17 cellular contexts compared by ENCODE assay signal in the genomic region with DNA sequence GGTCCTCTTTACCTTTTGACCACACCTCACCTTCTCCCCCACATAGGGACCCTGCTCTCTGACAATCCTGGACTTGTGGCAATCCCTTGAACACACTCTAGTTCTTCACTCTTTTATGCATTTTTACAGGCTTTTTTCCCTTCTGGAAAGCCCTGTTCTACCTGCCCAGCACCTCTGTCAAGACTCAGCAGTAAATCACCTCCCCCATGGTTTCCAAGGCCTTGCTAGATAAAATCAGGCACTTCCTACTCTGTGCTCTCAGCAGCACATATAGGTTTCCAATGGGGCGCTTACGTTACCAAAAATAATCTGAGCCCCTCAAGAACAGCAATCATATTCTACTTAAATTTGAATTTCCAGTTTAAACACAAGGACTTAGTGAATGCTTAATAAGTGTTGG.
"Had no signal": no experiment of that assay in that cellular context is flagged by ENCODE, and none has a peak within 500 bp of the region (broad histone marks: within the 10 kb centered on the region; RNA-seq: fewer than 3 reads in every experiment).

No MANE protein-coding gene starts in this region.

- H3K9me3 Mint-ChIP-seq: activated naive CD4-positive, alpha-beta T cell treated with anti-CD3 and anti-CD28 coated beads for 36 hours; effector memory CD8-positive, alpha-beta T cell had no signal

- DNase-seq: activated naive CD4-positive, alpha-beta T cell treated with anti-CD3 and anti-CD28 coated beads for 36 hours; activated T-cell treated with anti-CD3 and anti-CD28 coated beads, Interleukin-2, amount 50 U/mL, for 1 hour; dermis blood vessel endothelial cell; effector memory CD8-positive, alpha-beta T cell; mammary epithelial cell; nephron progenitor cell; sigmoid colon; spleen; stomach; T-helper 9 cell had no signal

- H3K27ac Mint-ChIP-seq: activated naive CD4-positive, alpha-beta T cell treated with anti-CD3 and anti-CD28 coated beads for 36 hours; activated T-helper 2 cell treated with anti-CD3 and anti-CD28 coated beads, Interferon-gamma antibody, Interleukin-2, Interleukin-4, amounts not matched to agents 10 μg/mL and 5 μg/mL and 100 μg/mL, durations not matched to agents 14 hours and 24 hours and 36 hours; effector memory CD8-positive, alpha-beta T cell; nephron progenitor cell had no signal

- H3K36me3 ChIP-seq: sigmoid colon, spleen, stomach, thoracic aorta had no signal

- FAIRE-seq: frontal cortex, islet of Langerhans had no signal

- H3K4me3 ChIP-seq: sigmoid colon, spleen, stomach, thoracic aorta had no signal

- H3K4me3 Mint-ChIP-seq: activated naive CD4-positive, alpha-beta T cell treated with anti-CD3 and anti-CD28 coated beads for 36 hours; effector memory CD8-positive, alpha-beta T cell; nephron progenitor cell had no signal

- H3K9me3 ChIP-seq: sigmoid colon, spleen, stomach, thoracic aorta had no signal

- H3K27me3 ChIP-seq: sigmoid colon, spleen, stomach had no signal

- ATAC-seq: activated CD4-positive, CD25-positive, alpha-beta regulatory T cell treated with anti-CD3 and anti-CD28 coated beads, Interleukin-2, amount 50 U/mL, for 24 hours; effector memory CD8-positive, alpha-beta T cell; left lobe of liver had no signal

- H3K27ac ChIP-seq: epithelial cell of prostate, sigmoid colon, spleen, stomach had no signal
